In genomic region chr19:47020132-47020805, GRCh38 we compare ENCODE assay signal across 13 cellular contexts. TPM values are rescaled to one million over a fixed set of nuclear protein-coding genes. Genes with fewer than 3 reads are reported as not detected.
A peak's percentile ranks its signal among the peaks of the same experiment; 100 is the strongest.
DNase-seq lines count a peak whose midpoint lies in the region; ATAC-seq and TF ChIP-seq lines count a peak whose summit lies in the region.
"Had no signal": no experiment of that assay in that cellular context is flagged by ENCODE, and none has a peak within 500 bp of the region (broad histone marks: within the 10 kb centered on the region; RNA-seq: fewer than 3 reads in every experiment).

No MANE protein-coding gene starts in this region.

- H3K4me3 ChIP-seq in cardiac muscle cell, result peak overlapping the region; percentile 39
- H3K4me3 ChIP-seq in right atrium auricular region, result peak overlapping the region in 1 of 2 donors; percentile 38
- peak overlapping the region; percentile 40 for H3K4me3 ChIP-seq in iPS-18a (ENCODE audit: low read length)
- H3K4me3 ChIP-seq in upper lobe of left lung, result peak overlapping the region in 3 of 4 donors; percentile 15 to 17 (median 15)
- H3K4me3 ChIP-seq: body of pancreas had no signal

- H3K27ac ChIP-seq in cardiac muscle cell, result no peak overlapping the region
- no peak overlapping the region for H3K27ac ChIP-seq in right atrium auricular region
- no peak overlapping the region for H3K27ac ChIP-seq in iPS-18a (ENCODE audit: low read length)
- H3K27ac ChIP-seq in upper lobe of left lung, result no peak overlapping the region
- H3K27ac ChIP-seq: body of pancreas had no signal

- DNase-seq in cardiac muscle cell (ENCODE audit: low read depth in 1 of 2, low spot score in 1 of 2), result peak in 1 of 2 donors; percentile 40
- no peak for DNase-seq in right atrium auricular region (ENCODE audit: low spot score)
- DNase-seq in activated B cell treated with CpG ODN at 0.5 μM for 24 hours, result no peak
- DNase-seq in upper lobe of left lung, result peak in 1 of 2 donors; percentile 81
- no peak for DNase-seq in cerebellar cortex (ENCODE audit: low spot score)
- DNase-seq: activated CD4-positive, alpha-beta T cell treated with anti-CD3 and anti-CD28 coated beads, Interleukin-2, amount 50 U/mL, for 1 hour; body of pancreas; CD4-positive, CD25-positive, alpha-beta regulatory T cell; kidney; small intestine had no signal

- no peaks in the 10 kb centered on the region for H3K9me3 ChIP-seq in cardiac muscle cell (ENCODE audit: low read depth)
- no peaks in the 10 kb centered on the region for H3K9me3 ChIP-seq in right atrium auricular region
- peaks cover 4% of the 10 kb centered on the region for H3K9me3 ChIP-seq in iPS-18a (ENCODE audit: control insufficient read depth, low read depth, low read length)
- H3K9me3 ChIP-seq in upper lobe of left lung, result no peaks in the 10 kb centered on the region
- H3K9me3 ChIP-seq: body of pancreas had no signal

- H3K36me3 Mint-ChIP-seq in activated B cell treated with CpG ODN at 0.5 μM for 24 hours (ENCODE audit: low read depth), result no peaks in the 10 kb centered on the region
- H3K36me3 Mint-ChIP-seq: CD4-positive, CD25-positive, alpha-beta regulatory T cell had no signal

- H3K27ac Mint-ChIP-seq in activated B cell treated with CpG ODN at 0.5 μM for 24 hours, result no peak overlapping the region
- H3K27ac Mint-ChIP-seq: CD4-positive, CD25-positive, alpha-beta regulatory T cell had no signal

- TF ChIP-seq CTCF in cardiac muscle cell (IDR thresholded peaks at IDR 0.05; ENCODE audit: low read depth, low read length) (no peak), right atrium auricular region (IDR thresholded peaks at IDR 0.05) (no peak), activated B cell treated with CpG ODN at 0.5 μM for 24 hours (IDR thresholded peaks at IDR 0.05) (no peak), upper lobe of left lung (IDR thresholded peaks at IDR 0.05) (no peak)

- TF ChIP-seq POLR2A in upper lobe of left lung (IDR thresholded peaks at IDR 0.05), result no peak

- peak; percentile 34 for ATAC-seq in activated B cell treated with CpG ODN at 0.5 μM for 24 hours (ENCODE audit: low read depth)
- peak in 1 of 2 donors; percentile 13 for ATAC-seq in upper lobe of left lung (ENCODE audit: low FRiP score in 2 of 2)
- no peak for ATAC-seq in HG02938 (IDR thresholded peaks at IDR 0.05; ENCODE audit: unreplicated experiment)
- no peak for ATAC-seq in GM21447 (IDR thresholded peaks at IDR 0.05; ENCODE audit: unreplicated experiment)
- ATAC-seq: body of pancreas had no signal

- peaks cover 16% of the 10 kb centered on the region for H3K4me1 Mint-ChIP-seq in activated B cell treated with CpG ODN at 0.5 μM for 24 hours

- no peak overlapping the region for H3K9ac ChIP-seq in iPS-18a (ENCODE audit: low read length)

- no peaks in the 10 kb centered on the region for H3K9me3 Mint-ChIP-seq in activated B cell treated with CpG ODN at 0.5 μM for 24 hours

- no peak overlapping the region for H3K4me3 Mint-ChIP-seq in activated B cell treated with CpG ODN at 0.5 μM for 24 hours

- H3K27me3 ChIP-seq in cardiac muscle cell, result peaks cover 69% of the 10 kb centered on the region
- peaks cover 27 to 34% of the 10 kb centered on the region in 2 donors for H3K27me3 ChIP-seq in right atrium auricular region
- H3K27me3 ChIP-seq in iPS-18a (ENCODE audit: control insufficient read depth, insufficient read depth, low read length), result peaks cover 71% of the 10 kb centered on the region
- peaks cover 3 to 49% (median 35%) of the 10 kb centered on the region in 4 donors for H3K27me3 ChIP-seq in upper lobe of left lung

- H3K36me3 ChIP-seq in cardiac muscle cell (no peaks in the 10 kb centered on the region), right atrium auricular region (no peaks in the 10 kb centered on the region), iPS-18a (ENCODE audit: control insufficient read depth, low read depth, low read length) (no peaks in the 10 kb centered on the region), upper lobe of left lung (no peaks in the 10 kb centered on the region)

- 0 to 1% methylated on average over 10 to 14 of the region's 62 CpGs for WGBS in upper lobe of left lung, 2 donors

- TF ChIP-seq EP300 in upper lobe of left lung (IDR thresholded peaks at IDR 0.05), result no peak

- CTCF ChIA-PET in activated B cell treated with CpG ODN at 0.5 μM for 24 hours (lab: Charles Lee), result no interaction called here

- H3K4me1 ChIP-seq in cardiac muscle cell (ENCODE audit: low read depth), result peaks cover 9% of the 10 kb centered on the region
- H3K4me1 ChIP-seq in right atrium auricular region, result peaks cover 0 to 33% of the 10 kb centered on the region in 2 donors
- peaks cover 6% of the 10 kb centered on the region for H3K4me1 ChIP-seq in iPS-18a (ENCODE audit: control insufficient read depth, low read depth, low read length)
- H3K4me1 ChIP-seq in upper lobe of left lung, result peaks cover 26 to 38% (median 33%) of the 10 kb centered on the region in 4 donors

- POLR2A ChIA-PET in activated B cell treated with CpG ODN at 0.5 μM for 24 hours (lab: Charles Lee), result interaction anchor here (0.6 kb wide), 2 partner anchors 17 to 111 kb away, joined by 5 to 6 read pairs; no protein-coding TSS in a partner anchor

- intact Hi-C loops in activated B cell treated with CpG ODN at 0.5 μM for 24 hours (cut with micrococcal nuclease), result no loop called here

- peaks cover 27% of the 10 kb centered on the region for H3K27me3 Mint-ChIP-seq in activated B cell treated with CpG ODN at 0.5 μM for 24 hours

RNA-seq across cellular contexts. Expression of gene NPAS1, which starts 0.6 kb away (rescaled TPM):
- total RNA-seq in cardiac muscle cell (1.9 and 2.9 TPM in 2 replicates), right atrium auricular region (under 1 TPM in 1 of 2 donors, not detected in 1; 0.39 TPM), activated B cell treated with CpG ODN at 0.5 μM for 24 hours (0.40 and 1.3 TPM in 2 replicates), upper lobe of left lung (10 to 100 TPM in 1 of 6 donors, 1 to 10 TPM in 3, under 1 TPM in 1, not detected in 1; 0.30 to 13.6 (median 1.1) TPM)
- 8.4 and 12.5 TPM in 2 replicates for polyA plus RNA-seq in cardiac muscle cell
- total RNA-seq: body of pancreas had no signal

RNA-seq across cellular contexts. Expression of gene TMEM160, which starts 28.2 kb away (rescaled TPM):
- 62.7 and 64.5 TPM in 2 replicates for total RNA-seq in cardiac muscle cell
- polyA plus RNA-seq in cardiac muscle cell, result 123 and 129 TPM in 2 replicates
- total RNA-seq in right atrium auricular region, result 10 to 100 TPM; 47.8 to 51.0 TPM
- 32.0 and 32.4 TPM in 2 replicates for total RNA-seq in activated B cell treated with CpG ODN at 0.5 μM for 24 hours
- total RNA-seq in upper lobe of left lung, result 10 to 100 TPM; 11.5 to 82.8 (median 49.4) TPM
